ENCODE assay signal across 23 cellular contexts in the genomic region with DNA sequence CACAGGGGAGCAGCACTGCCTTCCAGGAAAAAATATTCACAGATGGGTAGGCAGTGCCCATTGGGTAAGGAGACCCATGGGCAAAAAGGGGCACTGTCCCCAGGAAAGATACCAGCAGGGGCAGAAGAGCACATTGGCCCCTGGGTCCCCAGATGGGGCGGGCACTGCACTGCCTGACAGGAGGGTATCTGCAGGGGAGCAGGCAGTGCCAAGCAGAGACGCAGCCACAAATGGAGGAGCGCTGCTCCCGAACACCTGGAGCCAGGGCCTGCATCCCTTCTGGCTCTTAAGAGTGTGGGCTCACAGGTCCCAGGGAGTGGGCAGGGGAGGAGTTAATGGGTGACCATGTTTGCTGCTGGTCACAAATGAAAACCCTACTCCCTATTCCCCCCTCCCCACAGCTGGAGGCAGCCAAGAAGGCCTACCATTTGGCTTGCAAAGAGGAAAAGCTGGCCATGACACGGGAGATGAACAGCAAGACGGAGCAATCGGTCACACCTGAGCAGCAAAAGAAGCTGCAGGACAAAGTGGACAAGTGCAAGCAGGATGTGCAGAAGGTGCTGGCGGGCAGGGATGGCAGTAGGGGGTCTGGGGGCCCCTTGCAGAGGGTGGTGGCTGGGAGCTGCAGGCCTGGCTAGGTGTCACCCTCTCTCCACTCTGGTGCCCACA. TPM values are rescaled to one million over a fixed set of nuclear protein-coding genes. Genes with fewer than 3 reads are reported as not detected.
DNase-seq lines count a peak whose midpoint lies in the region; ATAC-seq and TF ChIP-seq lines count a peak whose summit lies in the region.
"Had no signal": no experiment of that assay in that cellular context is flagged by ENCODE, and none has a peak within 500 bp of the region (broad histone marks: within the 10 kb centered on the region; RNA-seq: fewer than 3 reads in every experiment).

No MANE protein-coding gene starts in this region.

- peak overlapping the region; percentile 43 for H2BK15ac ChIP-seq in neuronal stem cell (ENCODE audit: low read length)

- H2AFZ ChIP-seq in neuronal stem cell (ENCODE audit: low read length) = no peak overlapping the region

- H3K36me3 Mint-ChIP-seq in chondrocyte (ENCODE audit: low read depth) = no peaks in the 10 kb centered on the region
- H3K36me3 Mint-ChIP-seq: CD8-positive, alpha-beta T cell had no signal

- no peak for ATAC-seq in HG03280 (IDR thresholded peaks at IDR 0.05; ENCODE audit: unreplicated experiment)
- ATAC-seq: CD8-positive, alpha-beta T cell; GM12878; Right ventricle myocardium inferior had no signal

- CTCF ChIA-PET in HEK293 (lab: Yijun Ruan, JAX) = interaction anchor here (0.6 to 4.4 kb wide), 4 partner anchors 19 to 80 kb away, joined by 3 to 46 read pairs (median 3); no protein-coding TSS in a partner anchor

- peaks cover 0 to 42% (median 0%) of the 10 kb centered on the region in 3 experiments for H3K27me3 ChIP-seq in neuronal stem cell (ENCODE audit: control insufficient read depth in 3 of 3, insufficient read depth in 3 of 3, low read depth in 1 of 3, low read length in 3 of 3)
- H3K27me3 ChIP-seq: MG63, SJSA1 had no signal

- H3K4me2 ChIP-seq in neuronal stem cell (ENCODE audit: insufficient read depth, low read length, poor library complexity, severe bottlenecking) = no peak overlapping the region

- H3K27ac ChIP-seq in 22Rv1 (peak overlapping the region; percentile 99), HEK293 (ENCODE audit: extremely low read depth, low read depth, low read length) (no peak overlapping the region), neuronal stem cell (replicated peaks; ENCODE audit: low read length) (no peak overlapping the region)
- H3K27ac ChIP-seq: SJSA1 had no signal

- no peak overlapping the region for H2BK12ac ChIP-seq in neuronal stem cell (ENCODE audit: low read length)

- no peak overlapping the region for H3K27ac Mint-ChIP-seq in chondrocyte (ENCODE audit: unreplicated experiment)

- TF ChIP-seq CTCF in 22Rv1 (IDR thresholded peaks at IDR 0.05) = no peak
- no peak for TF ChIP-seq CTCF in HEK293 (tag by site-specific recombination; IDR thresholded peaks at IDR 0.05)
- no peak for TF ChIP-seq CTCF in chondrocyte (IDR thresholded peaks at IDR 0.05)

- DNase-seq in chondrocyte (ENCODE audit: low spot score) (peak; percentile 67), neuronal stem cell (ENCODE audit: low spot score) (no peak), SKM-1 treated with dmso at 0.1 percent for 144 hours (lab: John Stamatoyannopoulos, UW; ENCODE audit: unreplicated experiment) (no peak), NCI-H1930 (lab: John Stamatoyannopoulos, UW) (no peak)
- DNase-seq in stimulated activated CD4-positive, alpha-beta T cell treated with anti-CD3 and anti-CD28 coated beads, Interleukin-4, amount 100 ng/mL, for 24 hours = no peak
- DNase-seq: CD8-positive, alpha-beta T cell; DMS 273 treated with DMSO at 0.1 percent for 48 hours; DMS79; EL; GDM1; KG1; MG63; NCI-H146; NCI-H524 treated with DMSO at 0.1 percent for 48 hours; NCI-H82; NK-92 treated with Interleukin-12 subunit alpha and Interleukin-12 subunit beta, amount 100 ng/mL, for 24 hours had no signal

- H3K4me3 ChIP-seq in HEK293 (ENCODE audit: low read depth, low read length) (no peak overlapping the region), neuronal stem cell (ENCODE audit: low read length in 2 of 2) (no peak overlapping the region)
- H3K4me3 ChIP-seq: GM12878, MG63, SJSA1 had no signal

- H2BK5ac ChIP-seq in neuronal stem cell (ENCODE audit: low read length) = no peak overlapping the region

- peak overlapping the region; percentile 85 for H2AK5ac ChIP-seq in neuronal stem cell (ENCODE audit: low read depth, low read length)

- WGBS in neuronal stem cell (ENCODE audit: extremely low coverage in 2 of 2, insufficient read length in 2 of 2, insufficient replicate concordance in 1 of 2), 2 donors = no CpG with 5 or more reads among the region's 8 CpGs

- H3K9me3 ChIP-seq in HEK293 (ENCODE audit: control insufficient read depth, insufficient read depth, low read depth, low read length) (no peaks in the 10 kb centered on the region), neuronal stem cell (replicated peaks in 1 of 2; ENCODE audit: control insufficient read depth in 2 of 2, insufficient read depth in 1 of 2, low read depth in 1 of 2, low read length in 2 of 2) (no peaks in the 10 kb centered on the region)
- H3K9me3 ChIP-seq: MG63, SJSA1 had no signal

- no peak overlapping the region for H3K4me3 Mint-ChIP-seq in chondrocyte (ENCODE audit: unreplicated experiment)
- H3K4me3 Mint-ChIP-seq: CD8-positive, alpha-beta T cell had no signal

- H3K27me3 Mint-ChIP-seq in chondrocyte (ENCODE audit: low read depth) = no peaks in the 10 kb centered on the region

- no peaks in the 10 kb centered on the region for H3K36me3 ChIP-seq in HEK293 (ENCODE audit: control insufficient read depth in 2 of 2, insufficient read depth in 1 of 2, low read length in 2 of 2)
- H3K36me3 ChIP-seq in neuronal stem cell (replicated peaks in 1 of 2; ENCODE audit: control insufficient read depth in 2 of 2, insufficient read depth in 2 of 2, low read length in 2 of 2) = no peaks in the 10 kb centered on the region
- H3K36me3 ChIP-seq: MG63, SJSA1 had no signal

- H3K14ac ChIP-seq in neuronal stem cell (ENCODE audit: low read length) = no peak overlapping the region

- H3K4me1 ChIP-seq in HEK293 (ENCODE audit: control insufficient read depth, insufficient read depth, low read length) (no peaks in the 10 kb centered on the region), neuronal stem cell (ENCODE audit: control insufficient read depth in 2 of 2, insufficient read depth in 1 of 2, low read depth in 1 of 2, low read length in 2 of 2) (peaks cover 0 to 7% of the 10 kb centered on the region in 2 donors)

- H3K79me1 ChIP-seq in neuronal stem cell (ENCODE audit: low read depth, low read length) = no peaks in the 10 kb centered on the region

- no peak overlapping the region for H4K91ac ChIP-seq in neuronal stem cell (ENCODE audit: low read depth, low read length, poor library complexity)

- no peak overlapping the region for H2BK120ac ChIP-seq in neuronal stem cell (ENCODE audit: low read depth, low read length)

- H3K4ac ChIP-seq in neuronal stem cell (ENCODE audit: low read length) = no peak overlapping the region

- no peak overlapping the region for H3K18ac ChIP-seq in neuronal stem cell (ENCODE audit: low read length)

- H3K9ac ChIP-seq in neuronal stem cell (ENCODE audit: low read depth, low read length, poor library complexity) = no peak overlapping the region

- POLR2A ChIA-PET in HEK293 (lab: Yijun Ruan, JAX) = no interaction called here

- H3K9me3 Mint-ChIP-seq in chondrocyte (ENCODE audit: low read depth) = no peaks in the 10 kb centered on the region
- H3K9me3 Mint-ChIP-seq: CD8-positive, alpha-beta T cell had no signal

- no peak overlapping the region for H4K8ac ChIP-seq in neuronal stem cell (ENCODE audit: low read depth, low read length)

- peaks cover 8% of the 10 kb centered on the region for H3K4me1 Mint-ChIP-seq in chondrocyte (ENCODE audit: low read depth)

- no peak overlapping the region for H3K23ac ChIP-seq in neuronal stem cell (ENCODE audit: low read depth, low read length, poor library complexity)

TF ChIP-seq in HEK293, 187 proteins besides CTCF, POLR2A, EP300 and RAD21:
- TF ChIP-seq HOXC10 (CRISPR knock-in tag; IDR thresholded peaks at IDR 0.05) (0 out of 2 replicates have a peak, but pooled peaks have one; percentile 28), KLF16 (tag by site-specific recombination; IDR thresholded peaks at IDR 0.05) (no peak)

RNA-seq across cellular contexts. Expression of gene SPDEF, which starts 27.0 kb away (rescaled TPM):
- 0.10 TPM in 1 of 3 replicates, not detected in the others for total RNA-seq in chondrocyte
- 0.18 TPM for polyA plus RNA-seq in neuronal stem cell (2013, experiment 1 of 2)
- polyA plus RNA-seq in neuronal stem cell (2013, experiment 2 of 2) = 0.18 TPM
- total RNA-seq: A673, GM12878, Right ventricle myocardium inferior, SJSA1 had no signal
- polyA plus RNA-seq: GM12878 had no signal
